In the genomic region with DNA sequence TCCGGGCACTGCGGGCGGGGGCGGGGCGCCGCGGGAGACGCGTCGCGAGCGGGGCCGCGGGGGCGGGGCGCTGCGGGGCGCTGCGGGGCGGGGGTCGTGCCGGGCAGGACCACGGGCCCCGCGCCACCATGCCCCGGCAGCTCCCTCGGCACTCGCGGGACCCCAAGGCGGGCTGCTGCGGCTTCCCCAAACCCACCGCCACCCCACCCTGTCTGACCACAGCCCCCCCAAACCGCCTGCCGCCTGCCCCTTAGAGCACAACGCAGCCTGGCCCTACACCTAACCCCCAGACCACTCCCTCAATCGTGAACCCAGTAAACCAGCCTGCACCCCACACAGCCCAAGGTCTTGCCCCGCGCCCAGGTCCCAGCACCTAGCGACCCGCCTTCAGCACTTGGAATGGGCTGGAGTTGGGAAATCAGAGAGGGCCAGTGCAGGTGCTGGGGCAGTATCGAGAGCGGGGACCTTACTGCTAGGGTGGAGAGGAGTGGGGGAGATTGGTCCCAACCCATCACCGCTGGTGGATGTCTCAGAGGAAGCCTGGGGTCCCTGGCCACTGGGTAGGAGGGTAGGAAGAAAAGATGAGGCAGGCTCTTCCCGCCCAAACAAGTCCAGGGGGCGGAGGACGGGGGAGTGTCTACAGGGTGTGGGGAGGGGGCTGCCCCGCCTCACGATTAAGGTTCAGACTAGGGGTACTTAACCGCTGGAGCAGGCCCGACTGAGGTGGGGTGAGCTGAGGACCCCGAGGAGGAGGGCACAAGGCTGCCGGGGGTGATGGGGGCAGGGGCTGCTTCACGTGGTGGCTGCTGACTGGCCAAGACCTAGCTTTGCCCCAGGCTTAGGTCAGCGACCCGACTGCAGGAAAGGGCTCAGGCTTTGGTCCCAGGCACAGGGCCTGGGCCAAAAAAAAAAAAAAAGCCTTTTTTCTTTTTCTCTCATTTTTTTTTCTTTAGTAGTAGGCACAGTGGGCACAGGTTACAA, we compare ENCODE assay signal across 8 cellular contexts.
DNase-seq lines count a peak whose midpoint lies in the region; ATAC-seq lines count a peak whose summit lies in the region.

No MANE protein-coding gene starts in this region.

- DNase-seq in activated effector memory CD4-positive, alpha-beta T cell treated with anti-CD3 and anti-CD28 coated beads, Interleukin-2, amount 50 U/mL, for 16 hours: peak; percentile 72
- DNase-seq in activated effector memory CD4-positive, alpha-beta T cell treated with Interleukin-2 at 50 U/mL for 16 hours: no peak
- DNase-seq in SHP77 treated with DMSO at 0.1 percent for 48 hours (lab: John Stamatoyannopoulos, UW) (peak; percentile 6), SW480 (ENCODE audit: low spot score) (no peak)
- peak in 2 of 3 experiments; percentile 15 to 30 for DNase-seq in effector memory CD8-positive, alpha-beta T cell

- H3K4me3 Mint-ChIP-seq in effector memory CD8-positive, alpha-beta T cell: peak overlapping the region; percentile 86 to 89

- peaks cover 49 to 56% of the 10 kb centered on the region in 2 donors for H3K4me1 Mint-ChIP-seq in effector memory CD8-positive, alpha-beta T cell (ENCODE audit: low read depth in 2 of 2)

- H3K27ac ChIP-seq in muscle layer of duodenum (ENCODE audit: low read length): peak overlapping the region; percentile 84

- peak overlapping the region in 1 of 2 donors; percentile 97 for H3K27ac Mint-ChIP-seq in effector memory CD8-positive, alpha-beta T cell

- no peaks in the 10 kb centered on the region for H3K27me3 ChIP-seq in muscle layer of duodenum (ENCODE audit: low read depth, low read length)

- H3K4me3 ChIP-seq in muscle layer of duodenum (ENCODE audit: low read depth in 1 of 2, low read length in 2 of 2): peak overlapping the region; percentile 53 to 82

- no peaks in the 10 kb centered on the region for H3K9me3 Mint-ChIP-seq in effector memory CD8-positive, alpha-beta T cell

- H3K4me1 ChIP-seq in muscle layer of duodenum (ENCODE audit: control insufficient read depth in 1 of 2, insufficient read depth in 2 of 2, low read length in 2 of 2): peaks cover 20 to 51% of the 10 kb centered on the region in 2 donors

- peaks cover 58% of the 10 kb centered on the region for H3K36me3 Mint-ChIP-seq in effector memory CD8-positive, alpha-beta T cell (ENCODE audit: insufficient read depth)

- no peaks in the 10 kb centered on the region for H3K9me3 ChIP-seq in muscle layer of duodenum (ENCODE audit: control insufficient read depth in 1 of 2, low read length in 2 of 2)

- ATAC-seq in effector memory CD8-positive, alpha-beta T cell (replicated peaks): peak; percentile 18
- ATAC-seq in HG03045 (IDR thresholded peaks at IDR 0.05; ENCODE audit: unreplicated experiment) (no peak), HG02588 (IDR thresholded peaks at IDR 0.05; ENCODE audit: unreplicated experiment) (no peak)

- peaks cover 15 to 21% of the 10 kb centered on the region in 2 donors for H3K36me3 ChIP-seq in muscle layer of duodenum (ENCODE audit: control insufficient read depth in 1 of 2, insufficient read depth in 2 of 2, low read length in 2 of 2)

- no peaks in the 10 kb centered on the region for H3K27me3 Mint-ChIP-seq in effector memory CD8-positive, alpha-beta T cell

Comparison
In these comparisons a context has a peak if more than half of its experiments do, and no peak if none do; other contexts are left out.
1. DNase-seq: peak in activated effector memory CD4-positive, alpha-beta T cell treated with anti-CD3 and anti-CD28 coated beads, Interleukin-2, amount 50 U/mL, for 16 hours (single experiment), SHP77 treated with DMSO at 0.1 percent for 48 hours (single experiment) and effector memory CD8-positive, alpha-beta T cell (2 of 3); none in activated effector memory CD4-positive, alpha-beta T cell treated with Interleukin-2 at 50 U/mL for 16 hours (single experiment) and SW480 (single experiment).